Comparison of ENCODE assay signal across 17 cellular contexts in genomic region chr22:38246692-38247091, GRCh38. TPM values are rescaled to one million over a fixed set of nuclear protein-coding genes. Genes with fewer than 3 reads are reported as not detected.
A peak's percentile ranks its signal among the peaks of the same experiment; 100 is the strongest.
DNase-seq lines count a peak whose midpoint lies in the region; ATAC-seq and TF ChIP-seq lines count a peak whose summit lies in the region.
"Had no signal": no experiment of that assay in that cellular context is flagged by ENCODE, and none has a peak within 500 bp of the region (broad histone marks: within the 10 kb centered on the region; RNA-seq: fewer than 3 reads in every experiment).

No MANE protein-coding gene starts in this region.

- no peak for TF ChIP-seq CTCF in breast epithelium (IDR thresholded peaks at IDR 0.05)
- no peak for TF ChIP-seq CTCF in mammary epithelial cell (conservative IDR thresholded peaks at IDR 0.05 in 1 of 2, IDR thresholded peaks at IDR 0.05 in 1 of 2; ENCODE audit: extremely low read depth in 1 of 2, insufficient read depth in 1 of 2, low read depth in 1 of 2, low read length in 2 of 2)
- no peak for TF ChIP-seq CTCF in prostate gland (IDR thresholded peaks at IDR 0.05)
- no peak for TF ChIP-seq CTCF in hepatocyte (IDR thresholded peaks at IDR 0.05; ENCODE audit: poor library complexity)

- CTCF ChIA-PET in mammary epithelial cell (lab: Charles Lee; ENCODE audit: low non-redundant PET), result no interaction called here

- peaks cover 54% of the 10 kb centered on the region for H3K79me2 ChIP-seq in mammary epithelial cell (ENCODE audit: insufficient read depth, low read length)
- peaks cover 40% of the 10 kb centered on the region for H3K79me2 ChIP-seq in hepatocyte

- H2AFZ ChIP-seq in mammary epithelial cell (ENCODE audit: low read depth, low read length) (no peak overlapping the region), hepatocyte (no peak overlapping the region)

- intact Hi-C loops in breast epithelium (cut with DNase I; ENCODE audit: low total_unique reads), result no loop called here
- intact Hi-C loops in mammary epithelial cell (cut with micrococcal nuclease), result no loop called here
- intact Hi-C loops in left ventricle myocardium superior (cut with micrococcal nuclease), result no loop called here
- intact Hi-C loops in prostate gland (cut with DNase I), result no loop called here

- TF ChIP-seq POLR2A in breast epithelium (IDR thresholded peaks at IDR 0.05) (no peak), prostate gland (IDR thresholded peaks at IDR 0.05) (no peak)

- WGBS in mammary epithelial cell (ENCODE audit: low coverage, missing lambda C conversion rate), result 76% methylated on average over 5 of the region's 5 CpGs
- 46% methylated on average over 5 of the region's 5 CpGs for WGBS in prostate gland
- 94% methylated on average over 5 of the region's 5 CpGs for WGBS in hepatocyte (ENCODE audit: low lambda C conversion rate, missing lambda C conversion rate)

- dilution Hi-C loops in mammary epithelial cell (cut with HindIII; ENCODE audit: low sequenced_read_pairs), result no loop called here

- H3K9me3 ChIP-seq in breast epithelium (no peaks in the 10 kb centered on the region), mammary epithelial cell (replicated peaks; ENCODE audit: insufficient read depth, low read length) (peaks cover 5% of the 10 kb centered on the region), prostate gland (no peaks in the 10 kb centered on the region), hepatocyte (ENCODE audit: low read depth) (no peaks in the 10 kb centered on the region)
- H3K9me3 ChIP-seq: mucosa of descending colon had no signal

- in situ Hi-C loops in mammary epithelial cell (cut with MboI; ENCODE audit: low sequenced_read_pairs in 2 of 2), result no loop called here

- H3K4me3 ChIP-seq in breast epithelium, result no peak overlapping the region
- H3K4me3 ChIP-seq in mammary epithelial cell (replicated peaks in 1 of 3; ENCODE audit: insufficient read depth in 1 of 3, low read depth in 2 of 3, low read length in 3 of 3), result no peak overlapping the region
- H3K4me3 ChIP-seq in prostate gland, result no peak overlapping the region
- no peak overlapping the region for H3K4me3 ChIP-seq in hepatocyte
- H3K4me3 ChIP-seq: mucosa of descending colon had no signal

- H3K9ac ChIP-seq in mammary epithelial cell (ENCODE audit: insufficient read depth, low read length), result no peak overlapping the region
- H3K9ac ChIP-seq: KMS-11 had no signal

- H3K27me3 ChIP-seq in breast epithelium (no peaks in the 10 kb centered on the region), mammary epithelial cell (ENCODE audit: insufficient read depth, low read length) (no peaks in the 10 kb centered on the region), prostate gland (replicated peaks; ENCODE audit: insufficient read depth) (no peaks in the 10 kb centered on the region), hepatocyte (no peaks in the 10 kb centered on the region)

- ATAC-seq in left ventricle myocardium superior (peak; percentile 85), SK-N-SH treated with all-trans-retinoic acid at 6 μM for 48 hours (no peak), GM21737 (IDR thresholded peaks at IDR 0.05; ENCODE audit: unreplicated experiment) (no peak)
- ATAC-seq: activated CD8-positive, alpha-beta T cell treated with anti-CD3 and anti-CD28 coated beads, Interleukin-2, amount 10 ng/mL, durations not matched to agents 7 days and 5 days; mucosa of descending colon had no signal

- H3K4me1 ChIP-seq in breast epithelium, result peaks cover 0 to 5% of the 10 kb centered on the region in 2 donors
- peaks cover 18% of the 10 kb centered on the region for H3K4me1 ChIP-seq in mammary epithelial cell (ENCODE audit: insufficient read depth, low read length)
- no peaks in the 10 kb centered on the region for H3K4me1 ChIP-seq in prostate gland (replicated peaks)
- peaks cover 12% of the 10 kb centered on the region for H3K4me1 ChIP-seq in hepatocyte (ENCODE audit: insufficient read depth)

- H3K4me2 ChIP-seq in mammary epithelial cell (ENCODE audit: insufficient read depth, low read depth, low read length) (no peak overlapping the region), hepatocyte (no peak overlapping the region)
- H3K4me2 ChIP-seq: KMS-11 had no signal

- DNase-seq in breast epithelium (ENCODE audit: low spot score in 2 of 2) (peak in 1 of 2 donors; percentile 50), mammary epithelial cell (no peak), left ventricle myocardium superior (peak; percentile 80), prostate gland (ENCODE audit: low spot score) (no peak), hepatocyte (ENCODE audit: low spot score) (no peak), DMS153 treated with DMSO at 0.1 percent for 48 hours (lab: John Stamatoyannopoulos, UW; ENCODE audit: unreplicated experiment) (no peak)
- DNase-seq: 8988T; activated CD8-positive, alpha-beta T cell treated with anti-CD3 and anti-CD28 coated beads, Interleukin-2, amount 10 ng/mL, durations not matched to agents 7 days and 5 days; activated gamma-delta T cell; mucosa of descending colon; NCI-H2029; NCI-H748 treated with DMSO at 0.1 percent for 48 hours; SHP77; T1000 had no signal

- no peaks in the 10 kb centered on the region for H3K9me2 ChIP-seq in hepatocyte (replicated peaks; ENCODE audit: insufficient read depth)

- H3K27ac ChIP-seq in breast epithelium (peak overlapping the region; percentile 67 to 82), mammary epithelial cell (ENCODE audit: insufficient read depth, low read depth, low read length) (no peak overlapping the region), prostate gland (peak overlapping the region; percentile 49 to 55), hepatocyte (no peak overlapping the region)
- H3K27ac ChIP-seq: KMS-11 had no signal

- H4K20me1 ChIP-seq in mammary epithelial cell (ENCODE audit: insufficient read depth, low read length) (no peaks in the 10 kb centered on the region), hepatocyte (ENCODE audit: insufficient read depth, poor library complexity, severe bottlenecking) (peaks cover 8% of the 10 kb centered on the region)

- H3K36me3 ChIP-seq in breast epithelium (no peaks in the 10 kb centered on the region), mammary epithelial cell (ENCODE audit: insufficient read depth, low read length) (peaks cover 12% of the 10 kb centered on the region), prostate gland (no peaks in the 10 kb centered on the region), hepatocyte (replicated peaks; ENCODE audit: insufficient read depth, low read depth) (no peaks in the 10 kb centered on the region)

- BruUV-seq in mammary epithelial cell (replicated peaks; lab: Mats Ljungman, UMichigan), result no TSS peak

TF ChIP-seq in SK-N-SH treated with all-trans-retinoic acid at 6 μM for 48 hours, 23 proteins besides CTCF, POLR2A, EP300 and RAD21 (continues in another document):
- TF ChIP-seq CSDC2 (CRISPR knock-in tag; IDR thresholded peaks at IDR 0.05), result no peak
- no peak for TF ChIP-seq ZFP30 (CRISPR knock-in tag; IDR thresholded peaks at IDR 0.05)
- TF ChIP-seq BACH2 (CRISPR knock-in tag; IDR thresholded peaks at IDR 0.05; ENCODE audit: borderline replicate concordance), result no peak
- TF ChIP-seq, protein P1, sequence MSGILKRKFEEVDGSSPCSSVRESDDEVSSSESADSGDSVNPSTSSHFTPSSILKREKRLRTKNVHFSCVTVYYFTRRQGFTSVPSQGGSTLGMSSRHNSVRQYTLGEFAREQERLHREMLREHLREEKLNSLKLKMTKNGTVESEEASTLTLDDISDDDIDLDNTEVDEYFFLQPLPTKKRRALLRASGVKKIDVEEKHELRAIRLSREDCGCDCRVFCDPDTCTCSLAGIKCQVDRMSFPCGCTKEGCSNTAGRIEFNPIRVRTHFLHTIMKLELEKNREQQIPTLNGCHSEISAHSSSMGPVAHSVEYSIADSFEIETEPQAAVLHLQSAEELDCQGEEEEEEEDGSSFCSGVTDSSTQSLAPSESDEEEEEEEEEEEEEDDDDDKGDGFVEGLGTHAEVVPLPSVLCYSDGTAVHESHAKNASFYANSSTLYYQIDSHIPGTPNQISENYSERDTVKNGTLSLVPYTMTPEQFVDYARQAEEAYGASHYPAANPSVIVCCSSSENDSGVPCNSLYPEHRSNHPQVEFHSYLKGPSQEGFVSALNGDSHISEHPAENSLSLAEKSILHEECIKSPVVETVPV (CRISPR knock-in tag; IDR thresholded peaks at IDR 0.05), result no peak
- no peak for TF ChIP-seq OSR1 (CRISPR knock-in tag; IDR thresholded peaks at IDR 0.05)
- no peak for TF ChIP-seq TOX (CRISPR knock-in tag; IDR thresholded peaks at IDR 0.05; ENCODE audit: borderline replicate concordance)
- no peak for TF ChIP-seq POU6F1 (CRISPR knock-in tag; IDR thresholded peaks at IDR 0.05; ENCODE audit: borderline replicate concordance, low read depth)
- TF ChIP-seq ARNTL (CRISPR knock-in tag; IDR thresholded peaks at IDR 0.05; ENCODE audit: borderline replicate concordance, low read depth), result no peak

RNA-seq across cellular contexts. Expression of gene TMEM184B, which starts 26.1 kb away (rescaled TPM):
- total RNA-seq in breast epithelium, result 10 to 100 TPM; 30.6 to 49.5 (median 42.4) TPM
- 10 to 100 TPM; 26.2 to 68.5 TPM for total RNA-seq in mammary epithelial cell
- polyA plus RNA-seq in mammary epithelial cell, result 41.1 TPM
- 58.2 TPM for polyA minus RNA-seq in mammary epithelial cell
- total RNA-seq in left ventricle myocardium superior, result 42.8 TPM
- 100 to 1,000 TPM in 1 of 2 donors, 10 to 100 TPM in 1; 76.0 to 137 TPM for total RNA-seq in prostate gland
- total RNA-seq in hepatocyte, result 32.1 and 58.2 TPM in 2 replicates
- polyA plus RNA-seq in hepatocyte, result 90.0 and 102 TPM in 2 replicates

RNA-seq across cellular contexts. Expression of gene MAFF, which starts 44.9 kb away (rescaled TPM):
- total RNA-seq in breast epithelium (100 to 1,000 TPM in 1 of 3 donors, 10 to 100 TPM in 2; 37.3 to 126 (median 85.5) TPM), mammary epithelial cell (10 to 100 TPM; 17.0 to 48.5 TPM), left ventricle myocardium superior (5.3 TPM), prostate gland (10 to 100 TPM; 23.6 to 26.0 TPM), hepatocyte (55.9 and 70.4 TPM in 2 replicates)
- polyA plus RNA-seq in mammary epithelial cell (13.9 TPM), hepatocyte (67.2 and 76.3 TPM in 2 replicates)
- polyA minus RNA-seq in mammary epithelial cell, result 5.3 TPM

Comparison
In these comparisons a context has a peak if more than half of its experiments do, and no peak if none do; other contexts are left out.
1. H3K27ac ChIP-seq: peak in breast epithelium (2 of 2) and prostate gland (2 of 2); none in mammary epithelial cell (single experiment) and hepatocyte (single experiment).